1 cellular context compared by ENCODE assay signal in genomic region chr2:237966565-237967462, GRCh38.
TF ChIP-seq lines count a peak whose summit lies in the region.

UBE2F (plus strand) TSS chr2:237967014; CDS start chr2:237973108, 6,094 bp downstream.

TF ChIP-seq in HepG2, 621 proteins besides CTCF, POLR2A, EP300 and RAD21 (continued from another document and continues in another):
- peak; percentile 88; the same call in 1 of the 2 replicates for TF ChIP-seq ZNF331 (CRISPR knock-in tag; IDR thresholded peaks at IDR 0.05)
- TF ChIP-seq HOMEZ (CRISPR knock-in tag; IDR thresholded peaks at IDR 0.05; ENCODE audit: low read depth) = peak; percentile 82; the same call in 1 of the 2 replicates
- TF ChIP-seq DBP (CRISPR knock-in tag; IDR thresholded peaks at IDR 0.05; ENCODE audit: not compliant biosample characterization) = no peak
- TF ChIP-seq SAFB2 (CRISPR knock-in tag; IDR thresholded peaks at IDR 0.05; ENCODE audit: borderline replicate concordance, low read depth) = peak; percentile 58; the same call in 1 of the 2 replicates
- TF ChIP-seq SMARCE1 (IDR thresholded peaks at IDR 0.05; ENCODE audit: borderline replicate concordance) = no peak
- TF ChIP-seq FOSL2 (CRISPR knock-in tag; IDR thresholded peaks at IDR 0.05) = peak; percentile 50
- TF ChIP-seq ZNF687 (CRISPR knock-in tag; IDR thresholded peaks at IDR 0.05) = peak; percentile 85
- TF ChIP-seq ZNF441 (CRISPR knock-in tag; IDR thresholded peaks at IDR 0.05; ENCODE audit: borderline replicate concordance) = 0 out of 2 replicates have a peak, but pooled peaks have one; percentile 30
- TF ChIP-seq HHEX (CRISPR knock-in tag; IDR thresholded peaks at IDR 0.05) = no peak
- TF ChIP-seq MTF1 (CRISPR knock-in tag; IDR thresholded peaks at IDR 0.05) = 0 out of 2 replicates have a peak, but pooled peaks have one; percentile 19
- 0 out of 2 replicates have a peak, but pooled peaks have one; percentile 11 for TF ChIP-seq ZNF776 (CRISPR knock-in tag; IDR thresholded peaks at IDR 0.05)
- TF ChIP-seq IKZF1 (IDR thresholded peaks at IDR 0.05) = no peak
- peak; percentile 29; the same call in 1 of the 2 replicates for TF ChIP-seq TOPORS (CRISPR knock-in tag; IDR thresholded peaks at IDR 0.05)
- no peak; the same call in 1 of the 2 replicates for TF ChIP-seq DNMT1 (CRISPR knock-in tag; IDR thresholded peaks at IDR 0.05)
- no peak for TF ChIP-seq ZSCAN5A (CRISPR knock-in tag; IDR thresholded peaks at IDR 0.05; ENCODE audit: borderline replicate concordance)
- TF ChIP-seq RXRB (CRISPR knock-in tag; IDR thresholded peaks at IDR 0.05; ENCODE audit: borderline replicate concordance) = peak; percentile 71; the same call in 1 of the 2 replicates
- peak; percentile 68; the same call in 1 of the 2 replicates for TF ChIP-seq ZNF788 (CRISPR knock-in tag; IDR thresholded peaks at IDR 0.05; ENCODE audit: borderline replicate concordance)
- peak; percentile 98 for TF ChIP-seq ZNF598 (CRISPR knock-in tag; IDR thresholded peaks at IDR 0.05; ENCODE audit: borderline replicate concordance)
- TF ChIP-seq MIER2 (CRISPR knock-in tag; IDR thresholded peaks at IDR 0.05) = no peak; the same call in 1 of the 2 replicates
- peak; percentile 60 for TF ChIP-seq MAZ (IDR thresholded peaks at IDR 0.05; ENCODE audit: borderline replicate concordance, low read depth, low read length)
- TF ChIP-seq MAZ (CRISPR knock-in tag; IDR thresholded peaks at IDR 0.05; ENCODE audit: low read depth) = peak; percentile 66; the same call in 1 of the 2 replicates
- no peak for TF ChIP-seq ATF7 (IDR thresholded peaks at IDR 0.05)
- 0 out of 2 replicates have a peak, but pooled peaks have one; percentile 32 for TF ChIP-seq ATF7 (CRISPR knock-in tag; IDR thresholded peaks at IDR 0.05)
- TF ChIP-seq ZGPAT (CRISPR knock-in tag; IDR thresholded peaks at IDR 0.05) = peak; percentile 90
- no peak for TF ChIP-seq ZBTB46 (CRISPR knock-in tag; IDR thresholded peaks at IDR 0.05; ENCODE audit: borderline replicate concordance)
- TF ChIP-seq CREBL2 (CRISPR knock-in tag; IDR thresholded peaks at IDR 0.05; ENCODE audit: borderline replicate concordance) = 0 out of 2 replicates have a peak, but pooled peaks have one; percentile 6
- TF ChIP-seq ZFAT (CRISPR knock-in tag; conservative IDR thresholded peaks at IDR 0.05) = no peak
- no peak; the same call in 1 of the 2 replicates for TF ChIP-seq STAT6 (CRISPR knock-in tag; IDR thresholded peaks at IDR 0.05; ENCODE audit: borderline replicate concordance)
- TF ChIP-seq ZNF777 (CRISPR knock-in tag; IDR thresholded peaks at IDR 0.05) = peak; percentile 35; the same call in 1 of the 2 replicates
- peak; percentile 38; the same call in 1 of the 2 replicates for TF ChIP-seq NCOA2 (CRISPR knock-in tag; IDR thresholded peaks at IDR 0.05)
- TF ChIP-seq FOXA3 (CRISPR knock-in tag; IDR thresholded peaks at IDR 0.05) = peak; percentile 66
- peak; percentile 91 for TF ChIP-seq GABPB1 (CRISPR knock-in tag; IDR thresholded peaks at IDR 0.05)
- no peak for TF ChIP-seq PAWR (CRISPR knock-in tag; IDR thresholded peaks at IDR 0.05; ENCODE audit: borderline replicate concordance)
- TF ChIP-seq RBM39 (IDR thresholded peaks at IDR 0.05; ENCODE audit: low read depth, low read length, poor library complexity, severe bottlenecking) = peak; percentile 98
- TF ChIP-seq SOX13 (IDR thresholded peaks at IDR 0.05) = no peak
- peak in 1 of 2 experiments; percentile 64; a peak in 1 of 4 replicates for TF ChIP-seq SOX13 (CRISPR knock-in tag; conservative IDR thresholded peaks at IDR 0.05 in 1 of 2, IDR thresholded peaks at IDR 0.05 in 1 of 2)
- TF ChIP-seq YEATS2 (CRISPR knock-in tag; IDR thresholded peaks at IDR 0.05; ENCODE audit: borderline replicate concordance) = peak; percentile 86
- no peak for TF ChIP-seq HMG20A (CRISPR knock-in tag; IDR thresholded peaks at IDR 0.05; ENCODE audit: borderline replicate concordance)
- TF ChIP-seq ZFP37 (CRISPR knock-in tag; IDR thresholded peaks at IDR 0.05; ENCODE audit: borderline replicate concordance) = no peak
- no peak for TF ChIP-seq JDP2 (CRISPR knock-in tag; IDR thresholded peaks at IDR 0.05; ENCODE audit: borderline replicate concordance)
- TF ChIP-seq MEIS2 (CRISPR knock-in tag; IDR thresholded peaks at IDR 0.05) = peak; percentile 3; the same call in 1 of the 2 replicates
- TF ChIP-seq NCOR1 (IDR thresholded peaks at IDR 0.05; ENCODE audit: borderline replicate concordance, low read length) = peak; percentile 81; the same call in 1 of the 2 replicates
- no peak for TF ChIP-seq ZNF615 (CRISPR knock-in tag; IDR thresholded peaks at IDR 0.05; ENCODE audit: borderline replicate concordance)
- TF ChIP-seq ZNF607 (CRISPR knock-in tag; IDR thresholded peaks at IDR 0.05; ENCODE audit: borderline replicate concordance) = peak; percentile 73; the same call in 1 of the 2 replicates
- TF ChIP-seq MTA1 (CRISPR knock-in tag; IDR thresholded peaks at IDR 0.05; ENCODE audit: borderline replicate concordance) = peak; percentile 67; the same call in 1 of the 2 replicates
- no peak for TF ChIP-seq GTF2F1 (IDR thresholded peaks at IDR 0.05; ENCODE audit: low read length)
- no peak for TF ChIP-seq CEBPZ (IDR thresholded peaks at IDR 0.05; ENCODE audit: low read length)
- peak; percentile 42; the same call in 1 of the 2 replicates for TF ChIP-seq FOXC1 (CRISPR knock-in tag; IDR thresholded peaks at IDR 0.05; ENCODE audit: borderline replicate concordance)
